In genomic region chr2:46331099-46331766, GRCh38 we compare ENCODE assay signal across 11 cellular contexts. TPM values are rescaled to one million over a fixed set of nuclear protein-coding genes. Genes with fewer than 3 reads are reported as not detected.
A peak's percentile ranks its signal among the peaks of the same experiment; 100 is the strongest.
DNase-seq lines count a peak whose midpoint lies in the region; ATAC-seq and TF ChIP-seq lines count a peak whose summit lies in the region.
"Had no signal": no experiment of that assay in that cellular context is flagged by ENCODE, and none has a peak within 500 bp of the region (broad histone marks: within the 10 kb centered on the region; RNA-seq: fewer than 3 reads in every experiment).

No MANE protein-coding gene starts in this region.

- H3K36me3 ChIP-seq in BLaER1 treated with 17β-estradiol and CSF1 and Interleukin-3, amounts not matched to agents 10 nM and 100 nM: no peaks in the 10 kb centered on the region
- H3K36me3 ChIP-seq in body of pancreas (replicated peaks in 1 of 2; ENCODE audit: insufficient read depth in 1 of 2, low read depth in 2 of 2) (no peaks in the 10 kb centered on the region), left ventricle myocardium inferior (no peaks in the 10 kb centered on the region)

- H3K4me1 ChIP-seq in BLaER1 treated with 17β-estradiol and CSF1 and Interleukin-3, amounts not matched to agents 10 nM and 100 nM: peaks cover 68 to 94% (median 75%) of the 10 kb centered on the region in 10 experiments
- H3K4me1 ChIP-seq in body of pancreas: peaks cover 99% of the 10 kb centered on the region
- peaks cover 100% of the 10 kb centered on the region for H3K4me1 ChIP-seq in left ventricle myocardium inferior

- H3K4me2 ChIP-seq in BLaER1 treated with 17β-estradiol and CSF1 and Interleukin-3, amounts not matched to agents 10 nM and 100 nM: peak overlapping the region; percentile 66 to 88 (median 84); a peak in 21 of 22 replicates

- intact Hi-C loops in body of pancreas (cut with DNase I) (no loop called here), left ventricle myocardium inferior (cut with micrococcal nuclease) (no loop called here)

- DNase-seq in body of pancreas (peak in 3 of 4 donors; percentile 48 to 72 (median 66)), left ventricle myocardium inferior (no peak), retina (peak; percentile 47), NCI-H524 (lab: John Stamatoyannopoulos, UW) (no peak), AG20443 (ENCODE audit: low spot score) (no peak)
- no peak for DNase-seq in activated CD8-positive, alpha-beta memory T cell treated with anti-CD3 and anti-CD28 coated beads, Interleukin-2, amount 50 U/mL, for 4 hours
- DNase-seq: activated T-cell treated with anti-CD3 and anti-CD28 coated beads, Interleukin-2, amount 50 U/mL, for 24 hours; MV-4-11 had no signal

- peak overlapping the region in 3 of 11 experiments; percentile 2 to 19 (median 12); a peak in 2 of 22 replicates for H3K9ac ChIP-seq in BLaER1 treated with 17β-estradiol and CSF1 and Interleukin-3, amounts not matched to agents 10 nM and 100 nM

- no peak overlapping the region for H3K27ac ChIP-seq in BLaER1 treated with 17β-estradiol and CSF1 and Interleukin-3, amounts not matched to agents 10 nM and 100 nM
- H3K27ac ChIP-seq in body of pancreas (peak overlapping the region; percentile 80 to 87 (median 84)), left ventricle myocardium inferior (replicated peaks) (peak overlapping the region; percentile 87)
- H3K27ac ChIP-seq: C4-2B had no signal

- H3K9me3 ChIP-seq in BLaER1 treated with 17β-estradiol and CSF1 and Interleukin-3, amounts not matched to agents 10 nM and 100 nM (replicated peaks in 1 of 11): 0 out of 22 replicates have a peak, but pooled peaks cover 0 to 2% (median 0%) of the 10 kb centered on the region in 11 experiments
- H3K9me3 ChIP-seq in body of pancreas: no peaks in the 10 kb centered on the region
- no peaks in the 10 kb centered on the region for H3K9me3 ChIP-seq in left ventricle myocardium inferior (replicated peaks)

- peak in 1 of 7 experiments; percentile 5 for TF ChIP-seq CTCF in body of pancreas (IDR thresholded peaks at IDR 0.05)
- TF ChIP-seq CTCF in left ventricle myocardium inferior (IDR thresholded peaks at IDR 0.05; ENCODE audit: borderline replicate concordance): no peak

- H3K27me3 ChIP-seq in BLaER1 treated with 17β-estradiol and CSF1 and Interleukin-3, amounts not matched to agents 10 nM and 100 nM: no peaks in the 10 kb centered on the region
- H3K27me3 ChIP-seq in body of pancreas (no peaks in the 10 kb centered on the region), left ventricle myocardium inferior (ENCODE audit: low read depth) (no peaks in the 10 kb centered on the region)

- no peak overlapping the region for H3K4me3 ChIP-seq in BLaER1 treated with 17β-estradiol and CSF1 and Interleukin-3, amounts not matched to agents 10 nM and 100 nM
- no peak overlapping the region for H3K4me3 ChIP-seq in body of pancreas
- H3K4me3 ChIP-seq in left ventricle myocardium inferior: peak overlapping the region; percentile 30

- ATAC-seq in body of pancreas: peak; percentile 35
- no peak for ATAC-seq in HG02623 (IDR thresholded peaks at IDR 0.05; ENCODE audit: unreplicated experiment)

- peaks cover 0 to 99% (median 0%) of the 10 kb centered on the region in 11 experiments; a peak in 3 of 22 replicates for H4K20me1 ChIP-seq in BLaER1 treated with 17β-estradiol and CSF1 and Interleukin-3, amounts not matched to agents 10 nM and 100 nM

- TF ChIP-seq POLR2A in body of pancreas (IDR thresholded peaks at IDR 0.05): no peak

- 17 to 37% methylated on average over 8 of the region's 8 CpGs for WGBS in body of pancreas, 2 donors

RNA-seq across cellular contexts. Expression of gene EPAS1, which starts 34.0 kb away (rescaled TPM):
- total RNA-seq in body of pancreas (100 to 1,000 TPM in 1 of 2 donors, 10 to 100 TPM in 1; 58.4 to 162 TPM), left ventricle myocardium inferior (205 TPM)

Comparison
In these comparisons a context has a peak if more than half of its experiments do, and no peak if none do; other contexts are left out.
1. H3K27ac ChIP-seq: peak in body of pancreas (4 of 4) and left ventricle myocardium inferior (single experiment); none in BLaER1 treated with 17β-estradiol and CSF1 and Interleukin-3, amounts not matched to agents 10 nM and 100 nM (0 of 11).
2. DNase-seq: peak in body of pancreas (3 of 4) and retina (single experiment); none in left ventricle myocardium inferior (single experiment), activated CD8-positive, alpha-beta memory T cell treated with anti-CD3 and anti-CD28 coated beads, Interleukin-2, amount 50 U/mL, for 4 hours (single experiment), NCI-H524 (0 of 2) and AG20443 (single experiment).